In the genomic region with DNA sequence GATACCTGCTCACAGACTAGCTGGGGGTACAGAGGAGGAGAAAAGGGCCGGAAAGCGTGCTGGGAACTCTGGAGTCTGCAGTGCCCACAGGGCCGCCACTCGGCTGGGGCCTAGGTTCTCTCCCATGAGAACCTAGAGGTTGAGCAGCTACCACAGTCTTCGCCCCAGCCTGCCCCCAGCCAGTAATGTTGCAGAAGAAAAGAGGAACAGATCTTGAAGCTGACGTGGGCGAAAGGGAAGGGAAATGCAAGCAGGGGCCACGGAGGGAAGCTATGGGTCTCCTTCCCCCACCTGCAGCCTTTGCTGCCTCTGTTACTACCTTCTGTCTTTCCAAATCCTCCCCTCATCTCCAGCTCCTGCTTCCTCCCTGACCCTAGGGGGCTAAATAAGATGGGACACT, we compare ENCODE assay signal across 11 cellular contexts. TPM values are rescaled to one million over a fixed set of nuclear protein-coding genes. Genes with fewer than 3 reads are reported as not detected.
A peak's percentile ranks its signal among the peaks of the same experiment; 100 is the strongest.
DNase-seq lines count a peak whose midpoint lies in the region; ATAC-seq and TF ChIP-seq lines count a peak whose summit lies in the region.
"Had no signal": no experiment of that assay in that cellular context is flagged by ENCODE, and none has a peak within 500 bp of the region (broad histone marks: within the 10 kb centered on the region; RNA-seq: fewer than 3 reads in every experiment).

No MANE protein-coding gene starts in this region.

- no peak for TF ChIP-seq CTCF in WTC11 (IDR thresholded peaks at IDR 0.05)

- no peaks in the 10 kb centered on the region for H3K9me3 Mint-ChIP-seq in activated CD4-positive, alpha-beta T cell treated with anti-CD3 and anti-CD28 coated beads, Interleukin-2, amount 10 ng/mL, durations not matched to agents 24 days and 14 days
- no peaks in the 10 kb centered on the region for H3K9me3 Mint-ChIP-seq in WTC11

- intact Hi-C loops in activated CD4-positive, alpha-beta T cell treated with anti-CD3 and anti-CD28 coated beads, Interleukin-2, amount 10 ng/mL, durations not matched to agents 24 days and 14 days (cut with micrococcal nuclease), result no loop called here

- CTCF ChIA-PET in WTC11 (lab: Charles Lee), result interaction anchor here (0.8 to 7.8 kb wide), 6 partner anchors 11 to 395 kb away, joined by 3 to 129 read pairs (median 4); no protein-coding TSS in a partner anchor

- H3K27ac ChIP-seq in BLaER1, result peak overlapping the region; percentile 75
- H3K27ac ChIP-seq: ovary had no signal

- peaks cover 47% of the 10 kb centered on the region for H3K4me1 ChIP-seq in BLaER1

- peak overlapping the region; percentile 40; the same call in 1 of the 2 replicates for H3K9ac ChIP-seq in BLaER1

- H3K4me3 ChIP-seq in BLaER1, result no peak overlapping the region
- H3K4me3 ChIP-seq: ovary had no signal

- H4K20me1 ChIP-seq in BLaER1, result no peaks in the 10 kb centered on the region

- peaks cover 3% of the 10 kb centered on the region for H3K27me3 Mint-ChIP-seq in activated CD4-positive, alpha-beta T cell treated with anti-CD3 and anti-CD28 coated beads, Interleukin-2, amount 10 ng/mL, durations not matched to agents 24 days and 14 days
- peaks cover 2% of the 10 kb centered on the region; the same call in 1 of the 2 replicates for H3K27me3 Mint-ChIP-seq in WTC11 (ENCODE audit: low read depth)

- ATAC-seq in WTC11, result no peak
- ATAC-seq: HCT116 had no signal

- POLR2A ChIA-PET in WTC11 (lab: Charles Lee), result no interaction called here

- H3K27me3 ChIP-seq in BLaER1, result no peaks in the 10 kb centered on the region
- H3K27me3 ChIP-seq: BE2C, ovary had no signal

- peak overlapping the region; percentile 77 for H3K4me2 ChIP-seq in BLaER1

- H3K9me3 ChIP-seq in BLaER1, result no peaks in the 10 kb centered on the region
- H3K9me3 ChIP-seq: BE2C, ovary had no signal

- no peaks in the 10 kb centered on the region for H3K36me3 ChIP-seq in BLaER1
- H3K36me3 ChIP-seq: BE2C, ovary had no signal

- TF ChIP-seq POLR2A in GM19099 (IDR thresholded peaks at IDR 0.05; ENCODE audit: extremely low read depth, insufficient read length, low read depth), result peak; percentile 7

- H3K36me3 Mint-ChIP-seq in activated CD4-positive, alpha-beta T cell treated with anti-CD3 and anti-CD28 coated beads, Interleukin-2, amount 10 ng/mL, durations not matched to agents 24 days and 14 days (ENCODE audit: low read depth), result no peaks in the 10 kb centered on the region
- no peaks in the 10 kb centered on the region for H3K36me3 Mint-ChIP-seq in WTC11

- H3K4me3 Mint-ChIP-seq in activated CD4-positive, alpha-beta T cell treated with anti-CD3 and anti-CD28 coated beads, Interleukin-2, amount 10 ng/mL, durations not matched to agents 24 days and 14 days, result no peak overlapping the region
- H3K4me3 Mint-ChIP-seq in WTC11, result no peak overlapping the region

- peak; percentile 99 for DNase-seq in NOMO-1 treated with DMSO at 0.1 percent for 48 hours (lab: John Stamatoyannopoulos, UW; ENCODE audit: unreplicated experiment)
- DNase-seq in hippocampal formation (lab: John Stamatoyannopoulos, UW), result peak; percentile 12 to 16
- DNase-seq in COR-L47 (lab: John Stamatoyannopoulos, UW), result no peak
- DNase-seq in DMS153 (lab: John Stamatoyannopoulos, UW), result no peak
- no peak for DNase-seq in activated CD4-positive, alpha-beta T cell treated with anti-CD3 and anti-CD28 coated beads, Interleukin-2, amount 10 ng/mL, durations not matched to agents 24 days and 14 days
- no peak for DNase-seq in WTC11 (ENCODE audit: low spot score)
- DNase-seq: BE2C had no signal

- H3K4me1 Mint-ChIP-seq in activated CD4-positive, alpha-beta T cell treated with anti-CD3 and anti-CD28 coated beads, Interleukin-2, amount 10 ng/mL, durations not matched to agents 24 days and 14 days, result peaks cover 7% of the 10 kb centered on the region
- H3K4me1 Mint-ChIP-seq in WTC11, result peaks cover 10% of the 10 kb centered on the region

- H3K27ac Mint-ChIP-seq in activated CD4-positive, alpha-beta T cell treated with anti-CD3 and anti-CD28 coated beads, Interleukin-2, amount 10 ng/mL, durations not matched to agents 24 days and 14 days, result no peak overlapping the region
- H3K27ac Mint-ChIP-seq in WTC11, result no peak overlapping the region

TF ChIP-seq in WTC11, 78 proteins besides CTCF, POLR2A, EP300 and RAD21 (continues in another document):
- TF ChIP-seq HMGXB4 (CRISPR knock-in tag; IDR thresholded peaks at IDR 0.05) (no peak), ZNF532 (CRISPR knock-in tag; IDR thresholded peaks at IDR 0.05; ENCODE audit: borderline replicate concordance) (no peak), SMAD4 (CRISPR knock-in tag; IDR thresholded peaks at IDR 0.05) (no peak), NR1H2 (CRISPR knock-in tag; IDR thresholded peaks at IDR 0.05) (no peak), CDX4 (CRISPR knock-in tag; IDR thresholded peaks at IDR 0.05; ENCODE audit: borderline replicate concordance) (no peak), NFATC4 (CRISPR knock-in tag; IDR thresholded peaks at IDR 0.05) (no peak), SOX15 (CRISPR knock-in tag; IDR thresholded peaks at IDR 0.05) (no peak), ESRRA (CRISPR knock-in tag; IDR thresholded peaks at IDR 0.05; ENCODE audit: borderline replicate concordance) (no peak), IRF2 (CRISPR knock-in tag; IDR thresholded peaks at IDR 0.05; ENCODE audit: borderline replicate concordance, low read depth) (no peak), USF2 (CRISPR knock-in tag; IDR thresholded peaks at IDR 0.05) (no peak)

RNA-seq across cellular contexts. Expression of gene P2RY2, which starts 28.8 kb away (rescaled TPM):
- total RNA-seq in activated CD4-positive, alpha-beta T cell treated with anti-CD3 and anti-CD28 coated beads, Interleukin-2, amount 10 ng/mL, durations not matched to agents 24 days and 14 days, result not detected in 2 replicates
- 0.94 to 1.2 TPM (median 1.2 TPM) in 3 replicates for total RNA-seq in WTC11 (2021)

RNA-seq across cellular contexts. Expression of gene FCHSD2, which starts 47.2 kb away (rescaled TPM):
- total RNA-seq in activated CD4-positive, alpha-beta T cell treated with anti-CD3 and anti-CD28 coated beads, Interleukin-2, amount 10 ng/mL, durations not matched to agents 24 days and 14 days, result 20.4 and 22.4 TPM in 2 replicates
- 8.4 to 10.1 TPM (median 8.8 TPM) in 3 replicates for total RNA-seq in WTC11 (2021)

Comparison
In these comparisons a context has a peak if more than half of its experiments do, and no peak if none do; other contexts are left out.
1. DNase-seq: peak in NOMO-1 treated with DMSO at 0.1 percent for 48 hours (single experiment) and hippocampal formation (2 of 2); none in COR-L47 (single experiment), DMS153 (single experiment), activated CD4-positive, alpha-beta T cell treated with anti-CD3 and anti-CD28 coated beads, Interleukin-2, amount 10 ng/mL, durations not matched to agents 24 days and 14 days (single experiment) and WTC11 (single experiment).